21 cellular contexts compared by ENCODE assay signal in the genomic region with DNA sequence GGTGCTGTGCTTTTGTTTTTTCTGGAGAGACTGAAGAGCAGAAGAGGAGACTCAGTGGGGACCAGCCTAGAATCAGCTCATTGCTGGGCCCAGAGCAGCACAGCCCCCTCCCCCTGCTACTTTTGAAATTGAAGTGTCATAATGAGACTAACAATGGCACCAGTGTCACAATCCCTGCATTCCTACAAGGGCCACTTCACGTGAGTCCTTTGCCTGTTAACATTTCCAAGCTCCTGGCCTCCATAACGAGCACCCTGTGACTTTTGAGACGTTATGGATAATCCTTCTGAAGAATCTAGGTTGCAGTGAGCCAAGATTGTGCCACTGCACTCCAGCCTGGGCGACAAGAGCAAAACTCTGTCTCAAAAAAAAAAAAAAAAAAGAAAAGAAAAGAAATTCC.
"Had no signal": no experiment of that assay in that cellular context is flagged by ENCODE, and none has a peak within 500 bp of the region (broad histone marks: within the 10 kb centered on the region; RNA-seq: fewer than 3 reads in every experiment).

No MANE protein-coding gene starts in this region.

- H3K4me1 Mint-ChIP-seq: activated B cell treated with CpG ODN at 0.5 μM for 24 hours; memory B cell; natural killer cell; stimulated activated naive B cell treated with anti-CD40 and anti-IgM and Interleukin-4, amounts not matched to agents 10 μg/mL and 1 μg/mL and 100 μg/mL, for 72 hours had no signal

- H3K27me3 ChIP-seq: colonic mucosa, neutrophil, suprapubic skin, tibial artery had no signal

- H3K9me3 Mint-ChIP-seq: activated B cell treated with CpG ODN at 0.5 μM for 24 hours; activated T-cell treated with anti-CD3 and anti-CD28 coated beads, Interleukin-2, amount 50 U/mL, for 72 hours; memory B cell; natural killer cell; stimulated activated naive B cell treated with anti-CD40 and anti-IgM and Interleukin-4, amounts not matched to agents 10 μg/mL and 1 μg/mL and 100 μg/mL, for 72 hours; T-helper 2 cell treated with Interferon-gamma antibody and Interleukin-4, amounts not matched to agents 5 μg/mL and 100 μg/mL, for 36 hours had no signal

- H3K36me3 Mint-ChIP-seq: activated naive CD8-positive, alpha-beta T cell; memory B cell; natural killer cell; stimulated activated naive B cell treated with anti-CD40 and anti-IgM and Interleukin-4, amounts not matched to agents 10 μg/mL and 1 μg/mL and 100 μg/mL, for 72 hours had no signal

- H3K4me3 ChIP-seq: colonic mucosa, suprapubic skin, tibial artery had no signal

- H3K4me1 ChIP-seq: colonic mucosa, suprapubic skin had no signal

- H3K9me3 ChIP-seq: colonic mucosa, neutrophil, suprapubic skin, tibial artery had no signal

- ATAC-seq: activated T-cell treated with anti-CD3 and anti-CD28 coated beads, Interleukin-2, amount 50 U/mL, for 72 hours; left cardiac atrium; natural killer cell; stimulated activated naive B cell treated with anti-CD40 and anti-IgM and Interleukin-4, amounts not matched to agents 10 μg/mL and 1 μg/mL and 100 μg/mL, for 72 hours had no signal

- H3K27ac ChIP-seq: colonic mucosa, neutrophil, suprapubic skin, tibial artery had no signal

- DNase-seq: activated B cell treated with CpG ODN at 0.5 μM for 24 hours; activated CD4-positive, alpha-beta T cell treated with anti-CD3 and anti-CD28 coated beads, Interleukin-2, amount 50 U/mL, for 1 hour; activated naive CD4-positive, alpha-beta T cell; activated T-cell treated with anti-CD3 and anti-CD28 coated beads for 4 hours; activated T-cell treated with anti-CD3 and anti-CD28 coated beads, Interleukin-2, amount 50 U/mL, for 72 hours; anterior cingulate cortex; cerebellar nuclear complex; colonic mucosa; effector CD8-positive, alpha-beta T cell; left cardiac atrium; natural killer cell; stimulated activated CD4-positive, alpha-beta T cell treated with anti-CD3 and anti-CD28 coated beads, Interleukin-15, amount 100 ng/mL, for 24 hours; stimulated activated CD4-positive, alpha-beta T cell treated with anti-CD3 and anti-CD28 coated beads, Interleukin-2, amount 100 ng/mL, for 24 hours; stimulated activated naive B cell treated with anti-CD40 and anti-IgM and Interleukin-4, amounts not matched to agents 10 μg/mL and 1 μg/mL and 100 μg/mL, for 72 hours; T-helper 1 cell; tibial artery had no signal

- H3K36me3 ChIP-seq: colonic mucosa, neutrophil, suprapubic skin, tibial artery had no signal

- H3K27me3 Mint-ChIP-seq: activated naive CD8-positive, alpha-beta T cell had no signal

- H3K27ac Mint-ChIP-seq: activated B cell treated with CpG ODN at 0.5 μM for 24 hours; activated naive CD8-positive, alpha-beta T cell; activated T-cell treated with anti-CD3 and anti-CD28 coated beads, Interleukin-2, amount 50 U/mL, for 72 hours; memory B cell; natural killer cell; stimulated activated naive B cell treated with anti-CD40 and anti-IgM and Interleukin-4, amounts not matched to agents 10 μg/mL and 1 μg/mL and 100 μg/mL, for 72 hours; T-helper 2 cell treated with Interferon-gamma antibody and Interleukin-4, amounts not matched to agents 5 μg/mL and 100 μg/mL, for 36 hours had no signal

- H3K4me3 Mint-ChIP-seq: activated B cell treated with CpG ODN at 0.5 μM for 24 hours; activated naive CD8-positive, alpha-beta T cell; activated T-cell treated with anti-CD3 and anti-CD28 coated beads, Interleukin-2, amount 50 U/mL, for 72 hours; memory B cell; natural killer cell; stimulated activated naive B cell treated with anti-CD40 and anti-IgM and Interleukin-4, amounts not matched to agents 10 μg/mL and 1 μg/mL and 100 μg/mL, for 72 hours; T-helper 2 cell treated with Interferon-gamma antibody and Interleukin-4, amounts not matched to agents 5 μg/mL and 100 μg/mL, for 36 hours had no signal
